Comparison of ENCODE assay signal across 1 cellular context in the genomic region with DNA sequence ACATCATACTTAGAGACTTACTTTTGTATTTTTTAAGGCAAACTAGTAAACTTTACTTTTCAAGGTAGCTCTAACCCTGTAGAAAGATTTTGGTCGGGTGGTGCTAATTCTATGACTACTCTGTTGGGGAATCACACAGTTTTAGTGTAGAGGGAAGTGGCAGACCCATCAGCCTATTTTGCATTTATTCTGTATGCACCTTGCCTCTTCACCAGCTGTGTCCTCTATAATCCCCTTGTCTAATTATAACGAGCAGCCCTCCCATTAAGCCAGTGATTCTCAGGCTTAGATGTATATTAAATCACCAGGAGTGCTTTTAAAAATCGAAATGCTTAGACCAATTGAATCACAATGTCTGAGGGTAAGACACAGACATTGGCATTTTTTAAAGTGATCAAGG.
TF ChIP-seq lines count a peak whose summit lies in the region.

No MANE protein-coding gene starts in this region.

TF ChIP-seq in H1, 55 proteins besides CTCF, POLR2A, EP300 and RAD21 (continued from another document):
- no peak for TF ChIP-seq CBX8 (IDR thresholded peaks at IDR 0.05; ENCODE audit: borderline replicate concordance, low read depth, low read length)
- no peak for TF ChIP-seq RBBP5 (IDR thresholded peaks at IDR 0.05; ENCODE audit: borderline replicate concordance, low read depth, low read length)
- TF ChIP-seq RNF2 (IDR thresholded peaks at IDR 0.05; ENCODE audit: borderline replicate concordance, low read depth, low read length, missing control alignments, poor library complexity, severe bottlenecking): no peak
- TF ChIP-seq NANOG (IDR thresholded peaks at IDR 0.05; ENCODE audit: insufficient read depth, low read depth, low read length, poor library complexity, severe bottlenecking): no peak
- no peak for TF ChIP-seq KDM5A (IDR thresholded peaks at IDR 0.05; ENCODE audit: low read length)
- TF ChIP-seq, protein P1, sequence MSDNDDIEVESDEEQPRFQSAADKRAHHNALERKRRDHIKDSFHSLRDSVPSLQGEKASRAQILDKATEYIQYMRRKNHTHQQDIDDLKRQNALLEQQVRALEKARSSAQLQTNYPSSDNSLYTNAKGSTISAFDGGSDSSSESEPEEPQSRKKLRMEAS (IDR thresholded peaks at IDR 0.05): no peak
- TF ChIP-seq, protein P2, sequence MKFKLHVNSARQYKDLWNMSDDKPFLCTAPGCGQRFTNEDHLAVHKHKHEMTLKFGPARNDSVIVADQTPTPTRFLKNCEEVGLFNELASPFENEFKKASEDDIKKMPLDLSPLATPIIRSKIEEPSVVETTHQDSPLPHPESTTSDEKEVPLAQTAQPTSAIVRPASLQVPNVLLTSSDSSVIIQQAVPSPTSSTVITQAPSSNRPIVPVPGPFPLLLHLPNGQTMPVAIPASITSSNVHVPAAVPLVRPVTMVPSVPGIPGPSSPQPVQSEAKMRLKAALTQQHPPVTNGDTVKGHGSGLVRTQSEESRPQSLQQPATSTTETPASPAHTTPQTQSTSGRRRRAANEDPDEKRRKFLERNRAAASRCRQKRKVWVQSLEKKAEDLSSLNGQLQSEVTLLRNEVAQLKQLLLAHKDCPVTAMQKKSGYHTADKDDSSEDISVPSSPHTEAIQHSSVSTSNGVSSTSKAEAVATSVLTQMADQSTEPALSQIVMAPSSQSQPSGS (IDR thresholded peaks at IDR 0.05; ENCODE audit: low read length): no peak
- no peak for TF ChIP-seq KDM1A (IDR thresholded peaks at IDR 0.05; ENCODE audit: borderline replicate concordance, low read length)
- TF ChIP-seq HDAC2 (IDR thresholded peaks at IDR 0.05; ENCODE audit: borderline replicate concordance in 1 of 2, low read depth in 2 of 2, low read length in 2 of 2): no peak
- no peak for TF ChIP-seq HDAC6 (IDR thresholded peaks at IDR 0.05; ENCODE audit: low read depth, low read length)
- TF ChIP-seq, protein P3, sequence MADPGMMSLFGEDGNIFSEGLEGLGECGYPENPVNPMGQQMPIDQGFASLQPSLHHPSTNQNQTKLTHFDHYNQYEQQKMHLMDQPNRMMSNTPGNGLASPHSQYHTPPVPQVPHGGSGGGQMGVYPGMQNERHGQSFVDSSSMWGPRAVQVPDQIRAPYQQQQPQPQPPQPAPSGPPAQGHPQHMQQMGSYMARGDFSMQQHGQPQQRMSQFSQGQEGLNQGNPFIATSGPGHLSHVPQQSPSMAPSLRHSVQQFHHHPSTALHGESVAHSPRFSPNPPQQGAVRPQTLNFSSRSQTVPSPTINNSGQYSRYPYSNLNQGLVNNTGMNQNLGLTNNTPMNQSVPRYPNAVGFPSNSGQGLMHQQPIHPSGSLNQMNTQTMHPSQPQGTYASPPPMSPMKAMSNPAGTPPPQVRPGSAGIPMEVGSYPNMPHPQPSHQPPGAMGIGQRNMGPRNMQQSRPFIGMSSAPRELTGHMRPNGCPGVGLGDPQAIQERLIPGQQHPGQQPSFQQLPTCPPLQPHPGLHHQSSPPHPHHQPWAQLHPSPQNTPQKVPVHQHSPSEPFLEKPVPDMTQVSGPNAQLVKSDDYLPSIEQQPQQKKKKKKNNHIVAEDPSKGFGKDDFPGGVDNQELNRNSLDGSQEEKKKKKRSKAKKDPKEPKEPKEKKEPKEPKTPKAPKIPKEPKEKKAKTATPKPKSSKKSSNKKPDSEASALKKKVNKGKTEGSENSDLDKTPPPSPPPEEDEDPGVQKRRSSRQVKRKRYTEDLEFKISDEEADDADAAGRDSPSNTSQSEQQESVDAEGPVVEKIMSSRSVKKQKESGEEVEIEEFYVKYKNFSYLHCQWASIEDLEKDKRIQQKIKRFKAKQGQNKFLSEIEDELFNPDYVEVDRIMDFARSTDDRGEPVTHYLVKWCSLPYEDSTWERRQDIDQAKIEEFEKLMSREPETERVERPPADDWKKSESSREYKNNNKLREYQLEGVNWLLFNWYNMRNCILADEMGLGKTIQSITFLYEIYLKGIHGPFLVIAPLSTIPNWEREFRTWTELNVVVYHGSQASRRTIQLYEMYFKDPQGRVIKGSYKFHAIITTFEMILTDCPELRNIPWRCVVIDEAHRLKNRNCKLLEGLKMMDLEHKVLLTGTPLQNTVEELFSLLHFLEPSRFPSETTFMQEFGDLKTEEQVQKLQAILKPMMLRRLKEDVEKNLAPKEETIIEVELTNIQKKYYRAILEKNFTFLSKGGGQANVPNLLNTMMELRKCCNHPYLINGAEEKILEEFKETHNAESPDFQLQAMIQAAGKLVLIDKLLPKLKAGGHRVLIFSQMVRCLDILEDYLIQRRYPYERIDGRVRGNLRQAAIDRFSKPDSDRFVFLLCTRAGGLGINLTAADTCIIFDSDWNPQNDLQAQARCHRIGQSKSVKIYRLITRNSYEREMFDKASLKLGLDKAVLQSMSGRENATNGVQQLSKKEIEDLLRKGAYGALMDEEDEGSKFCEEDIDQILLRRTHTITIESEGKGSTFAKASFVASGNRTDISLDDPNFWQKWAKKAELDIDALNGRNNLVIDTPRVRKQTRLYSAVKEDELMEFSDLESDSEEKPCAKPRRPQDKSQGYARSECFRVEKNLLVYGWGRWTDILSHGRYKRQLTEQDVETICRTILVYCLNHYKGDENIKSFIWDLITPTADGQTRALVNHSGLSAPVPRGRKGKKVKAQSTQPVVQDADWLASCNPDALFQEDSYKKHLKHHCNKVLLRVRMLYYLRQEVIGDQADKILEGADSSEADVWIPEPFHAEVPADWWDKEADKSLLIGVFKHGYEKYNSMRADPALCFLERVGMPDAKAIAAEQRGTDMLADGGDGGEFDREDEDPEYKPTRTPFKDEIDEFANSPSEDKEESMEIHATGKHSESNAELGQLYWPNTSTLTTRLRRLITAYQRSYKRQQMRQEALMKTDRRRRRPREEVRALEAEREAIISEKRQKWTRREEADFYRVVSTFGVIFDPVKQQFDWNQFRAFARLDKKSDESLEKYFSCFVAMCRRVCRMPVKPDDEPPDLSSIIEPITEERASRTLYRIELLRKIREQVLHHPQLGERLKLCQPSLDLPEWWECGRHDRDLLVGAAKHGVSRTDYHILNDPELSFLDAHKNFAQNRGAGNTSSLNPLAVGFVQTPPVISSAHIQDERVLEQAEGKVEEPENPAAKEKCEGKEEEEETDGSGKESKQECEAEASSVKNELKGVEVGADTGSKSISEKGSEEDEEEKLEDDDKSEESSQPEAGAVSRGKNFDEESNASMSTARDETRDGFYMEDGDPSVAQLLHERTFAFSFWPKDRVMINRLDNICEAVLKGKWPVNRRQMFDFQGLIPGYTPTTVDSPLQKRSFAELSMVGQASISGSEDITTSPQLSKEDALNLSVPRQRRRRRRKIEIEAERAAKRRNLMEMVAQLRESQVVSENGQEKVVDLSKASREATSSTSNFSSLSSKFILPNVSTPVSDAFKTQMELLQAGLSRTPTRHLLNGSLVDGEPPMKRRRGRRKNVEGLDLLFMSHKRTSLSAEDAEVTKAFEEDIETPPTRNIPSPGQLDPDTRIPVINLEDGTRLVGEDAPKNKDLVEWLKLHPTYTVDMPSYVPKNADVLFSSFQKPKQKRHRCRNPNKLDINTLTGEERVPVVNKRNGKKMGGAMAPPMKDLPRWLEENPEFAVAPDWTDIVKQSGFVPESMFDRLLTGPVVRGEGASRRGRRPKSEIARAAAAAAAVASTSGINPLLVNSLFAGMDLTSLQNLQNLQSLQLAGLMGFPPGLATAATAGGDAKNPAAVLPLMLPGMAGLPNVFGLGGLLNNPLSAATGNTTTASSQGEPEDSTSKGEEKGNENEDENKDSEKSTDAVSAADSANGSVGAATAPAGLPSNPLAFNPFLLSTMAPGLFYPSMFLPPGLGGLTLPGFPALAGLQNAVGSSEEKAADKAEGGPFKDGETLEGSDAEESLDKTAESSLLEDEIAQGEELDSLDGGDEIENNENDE (IDR thresholded peaks at IDR 0.05; ENCODE audit: insufficient replicate concordance, low read length): no peak
